25 cellular contexts compared by ENCODE assay signal in genomic region chr14:39582028-39582654, GRCh38.
A peak's percentile ranks its signal among the peaks of the same experiment; 100 is the strongest.
DNase-seq lines count a peak whose midpoint lies in the region; ATAC-seq lines count a peak whose summit lies in the region.
"Had no signal": no experiment of that assay in that cellular context is flagged by ENCODE, and none has a peak within 500 bp of the region (broad histone marks: within the 10 kb centered on the region; RNA-seq: fewer than 3 reads in every experiment).

No MANE protein-coding gene starts in this region.

- no peaks in the 10 kb centered on the region for H3K9me3 ChIP-seq in effector memory CD4-positive, alpha-beta T cell (ENCODE audit: control insufficient read depth, low read length)
- H3K9me3 ChIP-seq: BE2C, gastroesophageal sphincter, left ventricle myocardium inferior, sigmoid colon, SJSA1 had no signal

- no peak overlapping the region for H3K4me3 ChIP-seq in effector memory CD4-positive, alpha-beta T cell (ENCODE audit: insufficient read depth, low read depth, low read length, poor library complexity, severe bottlenecking)
- H3K4me3 ChIP-seq: gastroesophageal sphincter, GM23248, left ventricle myocardium inferior, sigmoid colon, SJSA1 had no signal

- no peak overlapping the region for H3K27ac ChIP-seq in effector memory CD4-positive, alpha-beta T cell (ENCODE audit: insufficient read depth, low read length, poor library complexity, severe bottlenecking)
- H3K27ac ChIP-seq: gastroesophageal sphincter, GM23248, left ventricle myocardium inferior, sigmoid colon, SJSA1 had no signal

- peak; percentile 64 for ATAC-seq in GM18498 (IDR thresholded peaks at IDR 0.05; ENCODE audit: unreplicated experiment)
- peak; percentile 70 for ATAC-seq in GM19372 (IDR thresholded peaks at IDR 0.05; ENCODE audit: low read depth, unreplicated experiment)
- ATAC-seq in HG03378 (IDR thresholded peaks at IDR 0.05; ENCODE audit: unreplicated experiment) = peak; percentile 78
- ATAC-seq in GM18868 (IDR thresholded peaks at IDR 0.05; ENCODE audit: unreplicated experiment) = no peak
- ATAC-seq: gastroesophageal sphincter; stimulated activated memory B cell treated with anti-CD40 and anti-IgM and Interleukin-4, amounts not matched to agents 10 μg/mL and 1 μg/mL and 100 μg/mL, for 72 hours had no signal

- H3K27me3 ChIP-seq in effector memory CD4-positive, alpha-beta T cell (replicated peaks; ENCODE audit: control insufficient read depth, insufficient read depth, low read length, poor library complexity, severe bottlenecking) = no peaks in the 10 kb centered on the region
- H3K27me3 ChIP-seq: BE2C, gastroesophageal sphincter, sigmoid colon, SJSA1 had no signal

- DNase-seq in glomerular visceral epithelial cell (ENCODE audit: extremely low spot score) (peak; percentile 3), DMS153 treated with DMSO at 0.1 percent for 48 hours (lab: John Stamatoyannopoulos, UW; ENCODE audit: unreplicated experiment) (no peak), T1000 (lab: John Stamatoyannopoulos, UW) (no peak)
- no peak for DNase-seq in effector memory CD4-positive, alpha-beta T cell
- DNase-seq: ACHN; activated effector memory CD4-positive, alpha-beta T cell treated with anti-CD3 and anti-CD28 coated beads, Interleukin-2, amount 50 U/mL, for 16 hours; activated naive CD8-positive, alpha-beta T cell treated with anti-CD3 and anti-CD28 coated beads, Interleukin-2, amount 10 ng/mL, durations not matched to agents 7 days and 5 days; BE2C; central memory CD4-positive, alpha-beta T cell; COR-L47; DMS79; GDM1; left ventricle myocardium inferior; NCI-H2029; RPMI8226; sigmoid colon; stimulated activated CD4-positive, alpha-beta T cell treated with anti-CD3 and anti-CD28 coated beads, Interleukin-4, amount 100 ng/mL, for 4 hours had no signal

- H3K36me3 ChIP-seq in effector memory CD4-positive, alpha-beta T cell (ENCODE audit: control insufficient read depth, insufficient read depth, low read length) = no peaks in the 10 kb centered on the region
- H3K36me3 ChIP-seq: BE2C, gastroesophageal sphincter, left ventricle myocardium inferior, sigmoid colon, SJSA1 had no signal

- no peaks in the 10 kb centered on the region for H3K4me1 ChIP-seq in effector memory CD4-positive, alpha-beta T cell (ENCODE audit: control insufficient read depth, insufficient read depth, low read length, poor library complexity, severe bottlenecking)
- H3K4me1 ChIP-seq: BE2C, gastroesophageal sphincter, sigmoid colon, SJSA1 had no signal
